23 cellular contexts compared by ENCODE assay signal in the genomic region with DNA sequence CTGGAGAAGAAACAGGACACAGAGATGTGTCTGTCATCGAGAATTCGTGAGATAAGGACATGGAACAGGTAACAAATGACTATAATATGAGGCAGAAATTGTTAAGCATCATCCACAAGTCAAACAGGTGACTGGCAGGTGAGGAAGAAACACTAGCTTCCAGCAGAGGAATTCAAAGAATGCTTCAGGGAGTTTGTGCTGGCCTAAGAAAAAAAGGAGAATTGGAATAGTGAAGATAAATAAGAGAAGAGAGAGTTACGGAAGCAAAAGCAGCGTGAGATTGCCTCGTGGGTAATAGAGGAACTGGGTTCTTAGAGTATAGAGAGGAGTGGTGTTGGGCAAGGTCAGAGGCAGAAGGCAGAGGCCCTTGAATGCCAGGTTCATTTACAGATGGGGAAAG. TPM values are rescaled to one million over a fixed set of nuclear protein-coding genes. Genes with fewer than 3 reads are reported as not detected.
"Had no signal": no experiment of that assay in that cellular context is flagged by ENCODE, and none has a peak within 500 bp of the region (broad histone marks: within the 10 kb centered on the region; RNA-seq: fewer than 3 reads in every experiment).

No MANE protein-coding gene starts in this region.

- H3K27ac ChIP-seq: breast epithelium, WERI-Rb-1 had no signal

- H3K4me3 ChIP-seq: breast epithelium, MG63 had no signal

- DNase-seq: activated CD4-positive, alpha-beta T cell treated with anti-CD3 and anti-CD28 coated beads for 4 hours; activated CD8-positive, alpha-beta memory T cell treated with anti-CD3 and anti-CD28 coated beads, Interleukin-2, amount 50 U/mL, for 4 hours; activated CD8-positive, alpha-beta T cell treated with anti-CD3 and anti-CD28 coated beads for 36 hours; activated naive CD4-positive, alpha-beta T cell; activated T-cell treated with anti-CD3 and anti-CD28 coated beads, Interleukin-2, amount 50 U/mL, for 1 hour; aorta; caudate nucleus; MG63; NCI-H1092 treated with DMSO at 0.1 percent for 48 hours; NCI-H1417 treated with DMSO at 0.1 percent for 48 hours; NCI-H1694 treated with DMSO at 0.1 percent for 48 hours; NCI-H2029 treated with DMSO at 0.1 percent for 48 hours; NCI-H345; NCI-H510A; NCI-H526 treated with DMSO at 0.1 percent for 48 hours; NCI-H82; Right ventricle myocardium superior; RPMI8226; T-helper 1 cell; WERI-Rb-1 had no signal

- H3K4me1 ChIP-seq: breast epithelium had no signal

- ATAC-seq: activated CD4-positive, CD25-positive, alpha-beta regulatory T cell treated with anti-CD3 and anti-CD28 coated beads, Interleukin-2, amount 50 U/mL, for 24 hours; activated CD8-positive, alpha-beta T cell treated with anti-CD3 and anti-CD28 coated beads for 36 hours had no signal

- H3K36me3 ChIP-seq: breast epithelium, MG63, WERI-Rb-1 had no signal

- H3K9me3 ChIP-seq: breast epithelium, MG63 had no signal

- H3K27me3 ChIP-seq: breast epithelium had no signal

RNA-seq across cellular contexts. Expression of gene FGF12, which starts 22.9 kb away (rescaled TPM):
- total RNA-seq: activated CD8-positive, alpha-beta T cell treated with anti-CD3 and anti-CD28 coated beads for 36 hours; T-helper 2 cell treated with Interferon-gamma antibody and Interleukin-4, amounts not matched to agents 100 ng/mL and 5 ng/mL, for 36 hours had no signal
